8 cellular contexts compared by ENCODE assay signal in the genomic region with DNA sequence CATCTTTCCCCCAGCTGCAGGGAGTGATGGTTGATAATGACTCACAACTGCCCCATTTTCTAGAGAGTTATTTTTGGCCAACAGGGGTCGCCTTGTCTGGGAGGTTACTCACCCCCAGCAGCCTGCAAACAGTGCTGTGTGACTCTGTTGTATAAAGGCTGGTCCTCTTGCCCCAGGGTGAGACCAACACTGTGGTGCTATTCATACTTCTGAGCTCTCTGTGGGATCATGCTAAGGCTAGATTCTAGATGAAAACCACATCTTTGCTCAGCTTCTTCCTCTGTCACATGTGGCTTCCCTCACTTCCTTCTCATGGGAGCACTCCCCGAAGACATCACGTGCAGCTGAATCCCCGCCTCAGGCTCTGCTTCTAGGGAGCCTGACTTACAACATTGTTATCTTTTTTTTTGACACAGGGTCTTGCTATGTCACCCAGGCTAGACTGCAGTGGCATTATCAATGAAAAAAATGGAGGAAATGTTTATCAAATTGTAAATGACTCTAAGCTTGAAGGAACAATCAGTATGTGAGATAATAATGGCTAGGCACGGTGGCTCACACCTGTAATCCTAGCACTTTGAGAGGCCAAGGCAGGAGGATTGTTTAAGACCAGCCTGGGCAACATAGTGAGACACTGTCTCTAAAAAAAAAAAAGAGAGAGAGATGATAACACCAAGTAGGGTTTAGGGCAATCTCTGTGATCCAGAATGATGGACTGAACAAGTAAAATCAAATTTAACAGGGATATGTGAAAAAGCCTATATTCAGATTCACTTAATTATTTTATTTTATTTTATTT. TPM values are rescaled to one million over a fixed set of nuclear protein-coding genes. Genes with fewer than 3 reads are reported as not detected.
DNase-seq lines count a peak whose midpoint lies in the region; ATAC-seq and TF ChIP-seq lines count a peak whose summit lies in the region.

No MANE protein-coding gene starts in this region.

- no peaks in the 10 kb centered on the region for H3K36me3 Mint-ChIP-seq in GM23338 (ENCODE audit: low read depth)
- H3K36me3 Mint-ChIP-seq in activated T-helper 1 cell treated with anti-CD3 and anti-CD28 coated beads, Interleukin-12 subunit alpha, Interleukin-12 subunit beta, Interleukin-2, Interleukin-4 antibody, amounts not matched to agents 30 ng/mL and 10 ng/mL and 1 ng/mL, durations not matched to agents 14 hours and 24 hours and 36 hours (ENCODE audit: low read depth) = peaks cover 4% of the 10 kb centered on the region

- H3K4me2 ChIP-seq in GM23338 = no peak overlapping the region

- TF ChIP-seq CTCF in GM23338 (conservative IDR thresholded peaks at IDR 0.05; ENCODE audit: low read depth in 2 of 2) (peak; percentile 60 to 69), RWPE2 (IDR thresholded peaks at IDR 0.05; ENCODE audit: poor library complexity, severe bottlenecking) (peak; percentile 25)

- 0 out of 2 replicates have a peak overlapping the region, but pooled peaks have one; percentile 43 for H2AFZ ChIP-seq in GM23338

- no peaks in the 10 kb centered on the region; the same call in 1 of the 2 replicates for H3K4me1 ChIP-seq in GM23338 (ENCODE audit: insufficient read depth)
- H3K4me1 ChIP-seq in RWPE2 (ENCODE audit: insufficient read depth, poor library complexity, severe bottlenecking) = peaks cover 15% of the 10 kb centered on the region

- peak; percentile 43 for DNase-seq in AG08396 (ENCODE audit: low spot score)
- DNase-seq in GM23338 (ENCODE audit: low spot score) = peak; percentile 64
- DNase-seq in RWPE2 (ENCODE audit: low spot score) = no peak
- DNase-seq in activated T-helper 1 cell treated with anti-CD3 and anti-CD28 coated beads, Interleukin-12 subunit alpha, Interleukin-12 subunit beta, Interleukin-2, Interleukin-4 antibody, amounts not matched to agents 30 ng/mL and 10 ng/mL and 1 ng/mL, durations not matched to agents 14 hours and 24 hours and 36 hours (ENCODE audit: low spot score) = peak; percentile 69
- DNase-seq in cardiac septum (ENCODE audit: low spot score) = peak; percentile 88
- peak; percentile 29 to 74 for DNase-seq in stimulated activated CD4-positive, alpha-beta T cell treated with anti-CD3 and anti-CD28 coated beads, Interleukin-1b, Interleukin-23, amount 100 ng/mL, for 4 hours (ENCODE audit: low read depth in 2 of 2)

- H3K4me3 Mint-ChIP-seq in GM23338 = no peak overlapping the region
- peak overlapping the region; percentile 47 for H3K4me3 Mint-ChIP-seq in activated T-helper 1 cell treated with anti-CD3 and anti-CD28 coated beads, Interleukin-12 subunit alpha, Interleukin-12 subunit beta, Interleukin-2, Interleukin-4 antibody, amounts not matched to agents 30 ng/mL and 10 ng/mL and 1 ng/mL, durations not matched to agents 14 hours and 24 hours and 36 hours

- intact Hi-C loops in activated T-helper 1 cell treated with anti-CD3 and anti-CD28 coated beads, Interleukin-12 subunit alpha, Interleukin-12 subunit beta, Interleukin-2, Interleukin-4 antibody, amounts not matched to agents 30 ng/mL and 10 ng/mL and 1 ng/mL, durations not matched to agents 14 hours and 24 hours and 36 hours (cut with micrococcal nuclease) = loop anchor here (1.0 to 2.0 kb wide), 3 partner anchors 21 to 136 kb away; no protein-coding TSS in a partner anchor
- intact Hi-C loops in cardiac septum (cut with DNase I) = no loop called here

- no peaks in the 10 kb centered on the region for H3K9me2 ChIP-seq in GM23338 (ENCODE audit: insufficient read depth)

- H3K27ac ChIP-seq in GM23338 (ENCODE audit: low read depth) (no peak overlapping the region), RWPE2 (ENCODE audit: poor library complexity, severe bottlenecking) (no peak overlapping the region)

- peaks cover 5% of the 10 kb centered on the region; the same call in 1 of the 3 replicates for H3K4me1 Mint-ChIP-seq in GM23338
- peaks cover 25% of the 10 kb centered on the region for H3K4me1 Mint-ChIP-seq in activated T-helper 1 cell treated with anti-CD3 and anti-CD28 coated beads, Interleukin-12 subunit alpha, Interleukin-12 subunit beta, Interleukin-2, Interleukin-4 antibody, amounts not matched to agents 30 ng/mL and 10 ng/mL and 1 ng/mL, durations not matched to agents 14 hours and 24 hours and 36 hours (ENCODE audit: low read depth)

- ATAC-seq in GM23338 = peak; percentile 91
- no peak for ATAC-seq in RWPE2 (ENCODE audit: low read depth)
- no peak for ATAC-seq in GM19463 (IDR thresholded peaks at IDR 0.05; ENCODE audit: unreplicated experiment)
- no peak for ATAC-seq in GM21723 (IDR thresholded peaks at IDR 0.05; ENCODE audit: unreplicated experiment)

- H3K4me3 ChIP-seq in GM23338 = no peak overlapping the region
- no peak overlapping the region for H3K4me3 ChIP-seq in RWPE2 (ENCODE audit: severe bottlenecking)

- H3K79me2 ChIP-seq in GM23338 (replicated peaks; ENCODE audit: insufficient read depth) = no peaks in the 10 kb centered on the region

- no peak overlapping the region for H3K27ac Mint-ChIP-seq in GM23338
- peak overlapping the region; percentile 87 for H3K27ac Mint-ChIP-seq in activated T-helper 1 cell treated with anti-CD3 and anti-CD28 coated beads, Interleukin-12 subunit alpha, Interleukin-12 subunit beta, Interleukin-2, Interleukin-4 antibody, amounts not matched to agents 30 ng/mL and 10 ng/mL and 1 ng/mL, durations not matched to agents 14 hours and 24 hours and 36 hours

- no peaks in the 10 kb centered on the region for H3K36me3 ChIP-seq in GM23338 (ENCODE audit: insufficient read depth)
- no peaks in the 10 kb centered on the region for H3K36me3 ChIP-seq in RWPE2 (ENCODE audit: low read depth)

- H3K27me3 ChIP-seq in GM23338 (ENCODE audit: insufficient read depth) (no peaks in the 10 kb centered on the region), RWPE2 (ENCODE audit: insufficient read depth, poor library complexity, severe bottlenecking) (no peaks in the 10 kb centered on the region)

- H3F3A ChIP-seq in GM23338 (replicated peaks; ENCODE audit: low read depth) = no peaks in the 10 kb centered on the region

- no peaks in the 10 kb centered on the region; the same call in 2 of the 3 replicates for H3K9me3 Mint-ChIP-seq in GM23338
- H3K9me3 Mint-ChIP-seq in activated T-helper 1 cell treated with anti-CD3 and anti-CD28 coated beads, Interleukin-12 subunit alpha, Interleukin-12 subunit beta, Interleukin-2, Interleukin-4 antibody, amounts not matched to agents 30 ng/mL and 10 ng/mL and 1 ng/mL, durations not matched to agents 14 hours and 24 hours and 36 hours = peaks cover 10% of the 10 kb centered on the region

- H4K20me1 ChIP-seq in GM23338 (replicated peaks; ENCODE audit: insufficient read depth) = no peaks in the 10 kb centered on the region

- H3K9me3 ChIP-seq in RWPE2 (ENCODE audit: severe bottlenecking) = no peaks in the 10 kb centered on the region

- H3K27me3 Mint-ChIP-seq in GM23338 (ENCODE audit: insufficient read depth, low read depth, poor library complexity) = no peaks in the 10 kb centered on the region
- H3K27me3 Mint-ChIP-seq in activated T-helper 1 cell treated with anti-CD3 and anti-CD28 coated beads, Interleukin-12 subunit alpha, Interleukin-12 subunit beta, Interleukin-2, Interleukin-4 antibody, amounts not matched to agents 30 ng/mL and 10 ng/mL and 1 ng/mL, durations not matched to agents 14 hours and 24 hours and 36 hours (ENCODE audit: insufficient read depth) = peaks cover 3% of the 10 kb centered on the region

TF ChIP-seq in GM23338, 12 proteins besides CTCF, POLR2A, EP300 and RAD21 (continues in another document):
- TF ChIP-seq POLR2AphosphoS5 (IDR thresholded peaks at IDR 0.05; ENCODE audit: low read depth) = no peak

RNA-seq across cellular contexts. Expression of a gene that starts 55.7 kb away (rescaled TPM):
- total RNA-seq in GM23338 (2014; rRNA removed; shearing (Covaris generic)) = 13.6 and 20.2 TPM in 2 replicates
- 3.8 and 4.4 TPM in 2 replicates for polyA plus RNA-seq in GM23338 (2016; fragmentation: Nextera tagmentation; extraction: Ambion mirVana)
- total RNA-seq in activated T-helper 1 cell treated with anti-CD3 and anti-CD28 coated beads, Interleukin-12 subunit alpha, Interleukin-12 subunit beta, Interleukin-2, Interleukin-4 antibody, amounts not matched to agents 30 ng/mL and 10 ng/mL and 1 ng/mL, durations not matched to agents 14 hours and 24 hours and 36 hours = 28.5 and 31.5 TPM in 2 replicates
- total RNA-seq in cardiac septum = 10.0 TPM

RNA-seq across cellular contexts. Expression of a gene that starts 55.9 kb away (rescaled TPM):
- total RNA-seq in GM23338 (2014; rRNA removed; shearing (Covaris generic)) = 93.4 and 102 TPM in 2 replicates
- polyA plus RNA-seq in GM23338 (2016; fragmentation: Nextera tagmentation; extraction: Ambion mirVana) = 110 and 113 TPM in 2 replicates
- 80.3 and 82.1 TPM in 2 replicates for total RNA-seq in activated T-helper 1 cell treated with anti-CD3 and anti-CD28 coated beads, Interleukin-12 subunit alpha, Interleukin-12 subunit beta, Interleukin-2, Interleukin-4 antibody, amounts not matched to agents 30 ng/mL and 10 ng/mL and 1 ng/mL, durations not matched to agents 14 hours and 24 hours and 36 hours
- 74.9 TPM for total RNA-seq in cardiac septum
